15 cellular contexts compared by ENCODE assay signal in the genomic region with DNA sequence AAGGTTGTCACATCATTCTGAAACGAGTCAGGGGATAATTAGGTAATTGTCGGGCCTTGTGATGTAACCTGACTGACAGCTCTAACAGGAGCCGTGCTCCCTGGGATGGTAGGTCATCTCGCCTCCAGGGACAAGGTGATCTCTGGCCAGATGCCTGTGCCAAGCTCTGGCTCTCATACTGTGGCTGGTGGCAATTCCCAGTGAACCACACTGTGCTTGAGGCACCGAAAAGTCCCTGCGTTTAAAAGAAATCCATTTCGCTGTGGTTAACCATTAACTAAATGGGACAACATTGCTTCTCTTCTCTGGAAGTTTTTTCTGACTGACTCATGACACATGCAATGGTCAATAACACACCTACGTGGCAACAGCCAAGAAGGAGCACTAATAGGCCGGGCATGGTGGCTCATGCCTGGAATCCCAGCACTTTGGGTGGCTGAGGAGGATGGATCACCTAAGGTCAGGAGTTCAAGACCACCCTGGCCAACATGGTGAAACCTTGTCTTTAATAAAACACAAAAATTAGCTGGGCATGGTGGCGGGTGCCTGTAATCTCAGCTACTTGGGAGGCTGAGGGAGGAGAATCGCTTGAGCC.
A peak's percentile ranks its signal among the peaks of the same experiment; 100 is the strongest.
DNase-seq lines count a peak whose midpoint lies in the region; ATAC-seq, FAIRE-seq and TF ChIP-seq lines count a peak whose summit lies in the region.
"Had no signal": no experiment of that assay in that cellular context is flagged by ENCODE, and none has a peak within 500 bp of the region (broad histone marks: within the 10 kb centered on the region; RNA-seq: fewer than 3 reads in every experiment).

No MANE protein-coding gene starts in this region.

- no peaks in the 10 kb centered on the region for H3K9me3 Mint-ChIP-seq in activated CD8-positive, alpha-beta T cell treated with anti-CD3 and anti-CD28 coated beads, Interleukin-2, amount 10 ng/mL, durations not matched to agents 7 days and 5 days (ENCODE audit: insufficient read depth)
- H3K9me3 Mint-ChIP-seq: activated naive CD4-positive, alpha-beta T cell treated with anti-CD3 and anti-CD28 coated beads, Interleukin-2, amount 50 U/mL, for 24 hours had no signal

- H3K27me3 Mint-ChIP-seq in activated CD8-positive, alpha-beta T cell treated with anti-CD3 and anti-CD28 coated beads, Interleukin-2, amount 10 ng/mL, durations not matched to agents 7 days and 5 days (ENCODE audit: low read depth) = no peaks in the 10 kb centered on the region
- H3K27me3 Mint-ChIP-seq: activated naive CD4-positive, alpha-beta T cell treated with anti-CD3 and anti-CD28 coated beads, Interleukin-2, amount 50 U/mL, for 24 hours had no signal

- no peak overlapping the region for H4K8ac ChIP-seq in mesendoderm (ENCODE audit: low read depth, low read length)

- H2BK15ac ChIP-seq in mesendoderm (replicated peaks; ENCODE audit: low read depth) = no peak overlapping the region

- no peaks in the 10 kb centered on the region for H3K4me1 ChIP-seq in mesendoderm (ENCODE audit: control insufficient read depth, low read depth, low read length)

- H3K23ac ChIP-seq in mesendoderm (ENCODE audit: low read length) = no peak overlapping the region

- H2BK5ac ChIP-seq in mesendoderm (ENCODE audit: low read length) = no peak overlapping the region

- no peak overlapping the region for H3K27ac Mint-ChIP-seq in activated CD8-positive, alpha-beta T cell treated with anti-CD3 and anti-CD28 coated beads, Interleukin-2, amount 10 ng/mL, durations not matched to agents 7 days and 5 days
- H3K27ac Mint-ChIP-seq: activated naive CD4-positive, alpha-beta T cell treated with anti-CD3 and anti-CD28 coated beads, Interleukin-2, amount 50 U/mL, for 24 hours had no signal

- peak; percentile 96 for DNase-seq in DMS53 (lab: John Stamatoyannopoulos, UW)
- peak; percentile 78 for DNase-seq in RPMI7951 (ENCODE audit: low read depth)
- peak; percentile 96 for DNase-seq in glomerular visceral epithelial cell (ENCODE audit: extremely low spot score)
- DNase-seq in mesendoderm = peak; percentile 6
- no peak for DNase-seq in activated CD8-positive, alpha-beta T cell treated with anti-CD3 and anti-CD28 coated beads, Interleukin-2, amount 10 ng/mL, durations not matched to agents 7 days and 5 days
- no peak for DNase-seq in DMS114 treated with DMSO at 0.1 percent for 48 hours (lab: John Stamatoyannopoulos, UW; ENCODE audit: unreplicated experiment)
- no peak for DNase-seq in NCI-H1105 (lab: John Stamatoyannopoulos, UW)
- DNase-seq in GM12892 (ENCODE audit: insufficient read length) = no peak
- DNase-seq: erythroblast; Kasumi-1; NCI-H2081 treated with DMSO at 0.1 percent for 48 hours; stimulated activated CD4-positive, alpha-beta T cell treated with anti-CD3 and anti-CD28 coated beads, Interleukin-2, amount 100 ng/mL, for 24 hours; WERI-Rb-1 had no signal

- no peak overlapping the region for H3K56ac ChIP-seq in mesendoderm (ENCODE audit: low read length)

- POLR2A ChIA-PET in activated CD8-positive, alpha-beta T cell treated with anti-CD3 and anti-CD28 coated beads, Interleukin-2, amount 10 ng/mL, durations not matched to agents 7 days and 5 days (lab: Charles Lee) = interaction anchor here (0.6 kb wide), 1 partner anchor 553 kb away, joined by 4 read pairs; no protein-coding TSS in a partner anchor

- no peaks in the 10 kb centered on the region for H3K36me3 ChIP-seq in mesendoderm (ENCODE audit: control insufficient read depth, insufficient read depth, low read length)
- H3K36me3 ChIP-seq: WERI-Rb-1 had no signal

- H3K79me2 ChIP-seq in mesendoderm (ENCODE audit: control insufficient read depth, insufficient read depth, low read length) = no peaks in the 10 kb centered on the region

- H3K4me1 Mint-ChIP-seq in activated CD8-positive, alpha-beta T cell treated with anti-CD3 and anti-CD28 coated beads, Interleukin-2, amount 10 ng/mL, durations not matched to agents 7 days and 5 days (ENCODE audit: low read depth) = no peaks in the 10 kb centered on the region
- H3K4me1 Mint-ChIP-seq: activated naive CD4-positive, alpha-beta T cell treated with anti-CD3 and anti-CD28 coated beads, Interleukin-2, amount 50 U/mL, for 24 hours had no signal

- H3K4ac ChIP-seq in mesendoderm (ENCODE audit: low read depth, low read length) = no peak overlapping the region

- no peak overlapping the region for H3K27ac ChIP-seq in mesendoderm (ENCODE audit: low read depth, low read length)
- H3K27ac ChIP-seq: WERI-Rb-1 had no signal

- FAIRE-seq in GM12892 (lab: Jason Lieb, UNC) = no peak

- H3K4me2 ChIP-seq in mesendoderm (ENCODE audit: low read length) = no peak overlapping the region

- no peaks in the 10 kb centered on the region for H3K79me1 ChIP-seq in mesendoderm (ENCODE audit: low read length)

- H2AK5ac ChIP-seq in mesendoderm (ENCODE audit: low read length) = no peak overlapping the region

- no peak overlapping the region for H3K4me3 ChIP-seq in mesendoderm (ENCODE audit: low read length)

- TF ChIP-seq POLR2A in GM12892 (IDR thresholded peaks at IDR 0.05; ENCODE audit: low read depth, low read length) = no peak

- H3K36me3 Mint-ChIP-seq in activated CD8-positive, alpha-beta T cell treated with anti-CD3 and anti-CD28 coated beads, Interleukin-2, amount 10 ng/mL, durations not matched to agents 7 days and 5 days (ENCODE audit: low read depth) = no peaks in the 10 kb centered on the region

- no peak overlapping the region for H3K9ac ChIP-seq in mesendoderm (ENCODE audit: low read length)

- no peak overlapping the region for H4K5ac ChIP-seq in mesendoderm (ENCODE audit: low read length)

- CTCF ChIA-PET in activated CD8-positive, alpha-beta T cell treated with anti-CD3 and anti-CD28 coated beads, Interleukin-2, amount 10 ng/mL, durations not matched to agents 7 days and 5 days (lab: Charles Lee) = no interaction called here

- WGBS in mesendoderm (ENCODE audit: extremely low coverage, insufficient coverage, low lambda C conversion rate) = no CpG with 5 or more reads among the region's 11 CpGs

- H2BK120ac ChIP-seq in mesendoderm (ENCODE audit: low read depth, low read length) = no peak overlapping the region

- no peak overlapping the region for H3K18ac ChIP-seq in mesendoderm (ENCODE audit: low read length)

- no peak for ATAC-seq in activated CD8-positive, alpha-beta T cell treated with anti-CD3 and anti-CD28 coated beads, Interleukin-2, amount 10 ng/mL, durations not matched to agents 7 days and 5 days
- ATAC-seq: SK-N-SH treated with all-trans-retinoic acid at 6 μM for 48 hours had no signal

- no peaks in the 10 kb centered on the region for H3K27me3 ChIP-seq in mesendoderm (ENCODE audit: insufficient read depth, low read length, poor library complexity)

- H3K4me3 Mint-ChIP-seq in activated CD8-positive, alpha-beta T cell treated with anti-CD3 and anti-CD28 coated beads, Interleukin-2, amount 10 ng/mL, durations not matched to agents 7 days and 5 days = no peak overlapping the region
- H3K4me3 Mint-ChIP-seq: activated naive CD4-positive, alpha-beta T cell treated with anti-CD3 and anti-CD28 coated beads, Interleukin-2, amount 50 U/mL, for 24 hours had no signal

Comparison
In these comparisons a context has a peak if more than half of its experiments do, and no peak if none do; other contexts are left out.
1. DNase-seq: peak in DMS53 (single experiment), RPMI7951 (single experiment), glomerular visceral epithelial cell (single experiment) and mesendoderm (single experiment); none in activated CD8-positive, alpha-beta T cell treated with anti-CD3 and anti-CD28 coated beads, Interleukin-2, amount 10 ng/mL, durations not matched to agents 7 days and 5 days (single experiment), DMS114 treated with DMSO at 0.1 percent for 48 hours (single experiment), NCI-H1105 (single experiment) and GM12892 (single experiment).